In genomic region chr2:85590950-85591349, GRCh38 we compare ENCODE assay signal across 13 cellular contexts. TPM values are rescaled to one million over a fixed set of nuclear protein-coding genes. Genes with fewer than 3 reads are reported as not detected.
DNase-seq lines count a peak whose midpoint lies in the region; ATAC-seq and TF ChIP-seq lines count a peak whose summit lies in the region.
"Had no signal": no experiment of that assay in that cellular context is flagged by ENCODE, and none has a peak within 500 bp of the region (broad histone marks: within the 10 kb centered on the region; RNA-seq: fewer than 3 reads in every experiment).

No MANE protein-coding gene starts in this region.

- no peaks in the 10 kb centered on the region for H3K27me3 ChIP-seq in osteoblast (ENCODE audit: insufficient read depth, low read length)

- TF ChIP-seq CTCF in osteoblast (IDR thresholded peaks at IDR 0.05; ENCODE audit: extremely low read depth, low read depth, low read length) (no peak), type B pancreatic cell (conservative IDR thresholded peaks at IDR 0.05) (no peak)

- H2AFZ ChIP-seq in osteoblast (ENCODE audit: low read length), result no peak overlapping the region

- H3K36me3 Mint-ChIP-seq in activated T-helper 17 cell treated with anti-CD3 and anti-CD28 coated beads, Interleukin-2, amount 50 U/mL, for 72 hours (ENCODE audit: low read depth), result peaks cover 15% of the 10 kb centered on the region
- peaks cover 4% of the 10 kb centered on the region for H3K36me3 Mint-ChIP-seq in type B pancreatic cell

- no peak for ATAC-seq in activated T-helper 17 cell treated with anti-CD3 and anti-CD28 coated beads, Interleukin-2, amount 50 U/mL, for 72 hours (replicated peaks)
- peak; percentile 53 for ATAC-seq in esophagus mucosa
- ATAC-seq in HG03280 (IDR thresholded peaks at IDR 0.05; ENCODE audit: unreplicated experiment), result no peak
- ATAC-seq in HG02623 (IDR thresholded peaks at IDR 0.05; ENCODE audit: unreplicated experiment), result no peak
- ATAC-seq: HCT116; naive thymus-derived CD4-positive, alpha-beta T cell had no signal

- peak overlapping the region; percentile 32 for H3K27ac Mint-ChIP-seq in activated T-helper 17 cell treated with anti-CD3 and anti-CD28 coated beads, Interleukin-2, amount 50 U/mL, for 72 hours
- peak overlapping the region; percentile 72 for H3K27ac Mint-ChIP-seq in type B pancreatic cell

- H3K36me3 ChIP-seq in osteoblast (ENCODE audit: insufficient read depth, low read length), result peaks cover 5% of the 10 kb centered on the region

- H3K4me1 Mint-ChIP-seq in activated T-helper 17 cell treated with anti-CD3 and anti-CD28 coated beads, Interleukin-2, amount 50 U/mL, for 72 hours, result peaks cover 20% of the 10 kb centered on the region
- H3K4me1 Mint-ChIP-seq in type B pancreatic cell (ENCODE audit: unreplicated experiment), result peaks cover 36% of the 10 kb centered on the region

- H3K4me3 ChIP-seq in osteoblast (ENCODE audit: insufficient read depth, low read length), result peak overlapping the region; percentile 4

- no peaks in the 10 kb centered on the region for H3K9me3 ChIP-seq in osteoblast (ENCODE audit: low read depth, low read length)

- no peak overlapping the region for H3K4me3 Mint-ChIP-seq in activated T-helper 17 cell treated with anti-CD3 and anti-CD28 coated beads, Interleukin-2, amount 50 U/mL, for 72 hours
- H3K4me3 Mint-ChIP-seq in type B pancreatic cell, result peak overlapping the region; percentile 31

- H3K9me3 Mint-ChIP-seq in activated T-helper 17 cell treated with anti-CD3 and anti-CD28 coated beads, Interleukin-2, amount 50 U/mL, for 72 hours, result no peaks in the 10 kb centered on the region
- H3K9me3 Mint-ChIP-seq in type B pancreatic cell, result no peaks in the 10 kb centered on the region

- H3K27me3 Mint-ChIP-seq in activated T-helper 17 cell treated with anti-CD3 and anti-CD28 coated beads, Interleukin-2, amount 50 U/mL, for 72 hours, result no peaks in the 10 kb centered on the region
- H3K27me3 Mint-ChIP-seq in type B pancreatic cell, result no peaks in the 10 kb centered on the region
- H3K27me3 Mint-ChIP-seq: naive thymus-derived CD4-positive, alpha-beta T cell had no signal

- peak overlapping the region; percentile 90 for H3K27ac ChIP-seq in osteoblast (ENCODE audit: low read depth, low read length)

- H3K79me2 ChIP-seq in osteoblast (ENCODE audit: insufficient read depth, low read length), result peaks cover 41% of the 10 kb centered on the region

- peak overlapping the region; percentile 52 for H3K4me2 ChIP-seq in osteoblast (ENCODE audit: insufficient read depth, low read length)

- peaks cover 4% of the 10 kb centered on the region for H4K20me1 ChIP-seq in osteoblast (ENCODE audit: insufficient read depth, low read length)

- DNase-seq in osteoblast (ENCODE audit: insufficient read length, low spot score, missing footprints), result peak; percentile 73
- no peak for DNase-seq in type B pancreatic cell (ENCODE audit: extremely low spot score, unreplicated experiment)
- no peak for DNase-seq in stimulated activated CD4-positive, alpha-beta T cell treated with anti-CD3 and anti-CD28 coated beads, Interleukin-4, amount 100 ng/mL, for 1 hour
- DNase-seq: activated CD4-positive, CD25-positive, alpha-beta regulatory T cell; naive thymus-derived CD4-positive, alpha-beta T cell; NCI-H2171 treated with DMSO at 0.1 percent for 48 hours; RPMI8226; stimulated activated CD4-positive, alpha-beta T cell treated with anti-CD3 and anti-CD28 coated beads, Interleukin-4, amount 100 ng/mL, for 24 hours had no signal

- H3K4me1 ChIP-seq in osteoblast (ENCODE audit: insufficient read depth, low read length), result peaks cover 39% of the 10 kb centered on the region

RNA-seq across cellular contexts. Expression of gene RNF181, which starts 4.6 kb away (rescaled TPM):
- 100 to 1,000 TPM; 116 to 156 TPM for total RNA-seq in activated T-helper 17 cell treated with anti-CD3 and anti-CD28 coated beads, Interleukin-2, amount 50 U/mL, for 72 hours
- total RNA-seq in esophagus mucosa (95.2 TPM), osteoblast (124 and 146 TPM in 2 replicates), type B pancreatic cell (ENCODE audit: low replicate concordance) (70.2 and 78.8 TPM in 2 replicates)

RNA-seq across cellular contexts. Expression of gene VAMP5, which starts 6.7 kb away (rescaled TPM):
- 10 to 100 TPM; 36.8 to 51.2 TPM for total RNA-seq in activated T-helper 17 cell treated with anti-CD3 and anti-CD28 coated beads, Interleukin-2, amount 50 U/mL, for 72 hours
- 24.2 TPM for total RNA-seq in esophagus mucosa
- total RNA-seq in osteoblast, result 21.8 and 27.1 TPM in 2 replicates
- 3.4 and 4.4 TPM in 2 replicates for total RNA-seq in type B pancreatic cell (ENCODE audit: low replicate concordance)

RNA-seq across cellular contexts. Expression of gene TMEM150A, which starts 11.5 kb away (rescaled TPM):
- 1 to 10 TPM; 3.3 to 3.7 TPM for total RNA-seq in activated T-helper 17 cell treated with anti-CD3 and anti-CD28 coated beads, Interleukin-2, amount 50 U/mL, for 72 hours
- total RNA-seq in esophagus mucosa, result 7.9 TPM
- 17.7 and 20.6 TPM in 2 replicates for total RNA-seq in osteoblast
- total RNA-seq in type B pancreatic cell (ENCODE audit: low replicate concordance), result 16.7 and 19.8 TPM in 2 replicates

RNA-seq across cellular contexts. Expression of gene VAMP8, which starts 13.6 kb away (rescaled TPM):
- total RNA-seq in activated T-helper 17 cell treated with anti-CD3 and anti-CD28 coated beads, Interleukin-2, amount 50 U/mL, for 72 hours, result 100 to 1,000 TPM; 103 to 124 TPM
- total RNA-seq in esophagus mucosa (264 TPM), osteoblast (2.1 and 2.5 TPM in 2 replicates), type B pancreatic cell (ENCODE audit: low replicate concordance) (62.8 and 157 TPM in 2 replicates)

RNA-seq across cellular contexts. Expression of gene C2orf68, which starts 20.9 kb away (rescaled TPM):
- total RNA-seq in activated T-helper 17 cell treated with anti-CD3 and anti-CD28 coated beads, Interleukin-2, amount 50 U/mL, for 72 hours, result 10 to 100 TPM; 21.6 to 32.5 TPM
- total RNA-seq in esophagus mucosa, result 23.7 TPM
- 23.9 and 30.9 TPM in 2 replicates for total RNA-seq in osteoblast
- 58.8 and 66.6 TPM in 2 replicates for total RNA-seq in type B pancreatic cell (ENCODE audit: low replicate concordance)
